Comparison of ENCODE assay signal across 10 cellular contexts in the genomic region with DNA sequence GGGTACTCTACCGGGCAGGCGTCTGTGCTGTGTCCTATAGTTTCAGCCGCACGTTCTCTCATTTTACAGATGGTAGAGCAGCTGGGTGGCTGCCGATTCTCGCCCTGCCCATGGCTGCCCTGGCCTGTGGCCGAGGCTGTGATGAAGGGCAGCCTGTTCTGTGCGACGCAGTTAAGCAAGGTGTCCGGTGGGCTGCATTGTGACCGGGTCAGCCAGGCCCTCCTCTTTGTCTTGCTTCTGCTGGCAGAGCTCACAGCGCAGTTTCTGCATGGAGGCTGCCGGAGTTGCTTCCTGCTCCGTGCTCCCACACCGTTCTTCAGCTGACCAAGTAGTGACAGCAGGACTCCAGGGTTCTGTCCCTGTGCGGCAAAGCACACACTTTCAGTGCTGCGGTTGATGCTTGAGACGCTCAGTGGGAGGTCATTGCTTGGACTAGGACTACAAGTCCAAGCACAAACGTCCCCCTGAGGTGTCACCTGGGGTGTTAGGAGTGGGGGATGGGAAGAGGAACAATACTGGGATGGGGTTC. TPM values are rescaled to one million over a fixed set of nuclear protein-coding genes. Genes with fewer than 3 reads are reported as not detected.
A peak's percentile ranks its signal among the peaks of the same experiment; 100 is the strongest.
DNase-seq lines count a peak whose midpoint lies in the region; ATAC-seq and TF ChIP-seq lines count a peak whose summit lies in the region.
"Had no signal": no experiment of that assay in that cellular context is flagged by ENCODE, and none has a peak within 500 bp of the region (broad histone marks: within the 10 kb centered on the region; RNA-seq: fewer than 3 reads in every experiment).

No MANE protein-coding gene starts in this region.

- H3K4me3 Mint-ChIP-seq in glutamatergic neuron (ENCODE audit: unreplicated experiment): peak overlapping the region; percentile 70

- H3K27ac Mint-ChIP-seq in glutamatergic neuron (ENCODE audit: unreplicated experiment): peak overlapping the region; percentile 95

- CTCF ChIA-PET in BJ (lab: Yijun Ruan, JAX): interaction anchor here (0.6 kb wide), 1 partner anchor 10 kb away, joined by 3 read pairs; no protein-coding TSS in a partner anchor

- H3K27me3 ChIP-seq in BJ (ENCODE audit: control insufficient read depth, insufficient read depth, low read length) (no peaks in the 10 kb centered on the region), HAP-1 (ENCODE audit: low read depth) (no peaks in the 10 kb centered on the region)

- no peaks in the 10 kb centered on the region for H3K36me3 ChIP-seq in BJ (ENCODE audit: control insufficient read depth, insufficient read depth, low read length)
- no peaks in the 10 kb centered on the region for H3K36me3 ChIP-seq in HAP-1 (replicated peaks)

- H3K4me3 ChIP-seq in BJ (ENCODE audit: low read depth, low read length) (peak overlapping the region; percentile 42), HAP-1 (no peak overlapping the region)

- H3K27ac ChIP-seq in VCaP: peak overlapping the region; percentile 95

- POLR2A ChIA-PET in BJ (lab: Charles Lee): no interaction called here

- TF ChIP-seq CTCF in BJ (IDR thresholded peaks at IDR 0.05; ENCODE audit: insufficient read depth, low read depth, low read length): no peak
- TF ChIP-seq CTCF in VCaP (conservative IDR thresholded peaks at IDR 0.05): no peak
- TF ChIP-seq CTCF in glutamatergic neuron (IDR thresholded peaks at IDR 0.05; ENCODE audit: partially characterized antibody, unreplicated experiment): no peak

- intact Hi-C loops in sciatic nerve (cut with DNase I): no loop called here

- H3K4me1 Mint-ChIP-seq in glutamatergic neuron (ENCODE audit: low read depth, unreplicated experiment): peaks cover 42% of the 10 kb centered on the region

- H3K9me3 Mint-ChIP-seq in glutamatergic neuron (ENCODE audit: unreplicated experiment): peaks cover 28% of the 10 kb centered on the region

- DNase-seq in BJ (ENCODE audit: low read depth) (no peak), glutamatergic neuron (peak; percentile 58), sciatic nerve (ENCODE audit: low spot score) (peak; percentile 64), NCI-H524 treated with DMSO at 0.1 percent for 48 hours (lab: John Stamatoyannopoulos, UW) (no peak), HAP-1 (ENCODE audit: low spot score in 2 of 2) (no peak), dedifferentiated amniotic fluid mesenchymal stem cell (ENCODE audit: extremely low spot score) (no peak)
- DNase-seq: aorta had no signal

- peaks cover 12% of the 10 kb centered on the region for H3K4me1 ChIP-seq in HAP-1

- ATAC-seq in sciatic nerve: peak; percentile 53
- ATAC-seq in HG02970 (IDR thresholded peaks at IDR 0.05; ENCODE audit: low FRiP score, unreplicated experiment): no peak

- peaks cover 28% of the 10 kb centered on the region for H3K27me3 Mint-ChIP-seq in glutamatergic neuron (ENCODE audit: unreplicated experiment)

- peaks cover 5% of the 10 kb centered on the region for H3K36me3 Mint-ChIP-seq in glutamatergic neuron (ENCODE audit: unreplicated experiment)

- in situ Hi-C loops in HAP-1 (cut with MboI; ENCODE audit: low sequenced_read_pairs): loop anchor here (25.0 kb wide), 1 partner anchor 350 kb away; the partner anchor contains the start of genes CKS2 and SECISBP2

- H3K9me3 ChIP-seq in HAP-1: no peaks in the 10 kb centered on the region

RNA-seq across cellular contexts. Expression of gene GADD45G, which starts 58.0 kb away (rescaled TPM):
- polyA plus RNA-seq in BJ (2011; rRNA removed): 0.07 TPM in 1 of 2 replicates, not detected in the other
- polyA minus RNA-seq in BJ (2011; rRNA and poly(A)+ RNA removed): not detected in 2 replicates
- total RNA-seq in glutamatergic neuron (ENCODE audit: unreplicated experiment): 124 TPM
- total RNA-seq in sciatic nerve: 3.5 TPM
- total RNA-seq: epithelial cell of proximal tubule had no signal

Comparison
In these comparisons a context has a peak if more than half of its experiments do, and no peak if none do; other contexts are left out.
1. DNase-seq: peak in glutamatergic neuron (single experiment) and sciatic nerve (single experiment); none in BJ (single experiment), NCI-H524 treated with DMSO at 0.1 percent for 48 hours (single experiment), HAP-1 (0 of 2) and dedifferentiated amniotic fluid mesenchymal stem cell (single experiment).
2. RNA of gene GADD45G, which starts 58.0 kb away (total RNA-seq): 124 TPM in glutamatergic neuron (single experiment); 3.5 TPM in sciatic nerve (single experiment); every median in the first group is over 10 times any median in the second.